ENCODE assay signal across 34 cellular contexts in the genomic region with DNA sequence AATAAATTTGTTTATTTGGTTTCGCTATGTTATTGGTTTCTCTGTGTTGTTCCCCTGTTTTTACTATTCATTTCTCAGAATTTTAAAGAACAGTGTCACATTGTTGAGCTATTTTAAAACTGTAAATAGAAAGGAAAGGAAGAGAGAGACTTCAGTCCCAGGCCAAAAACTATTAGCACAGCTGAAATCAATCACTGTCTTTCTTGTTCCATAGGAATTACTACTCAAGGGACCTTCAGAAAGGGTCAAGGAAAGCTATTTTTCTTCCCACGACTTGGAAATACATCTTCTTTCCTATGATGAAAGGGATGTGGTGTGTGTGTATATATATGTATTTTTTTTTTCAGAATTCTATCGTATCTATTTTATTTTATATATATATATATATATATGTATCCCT. TPM values are rescaled to one million over a fixed set of nuclear protein-coding genes. Genes with fewer than 3 reads are reported as not detected.
"Had no signal": no experiment of that assay in that cellular context is flagged by ENCODE, and none has a peak within 500 bp of the region (broad histone marks: within the 10 kb centered on the region; RNA-seq: fewer than 3 reads in every experiment).

No MANE protein-coding gene starts in this region.

- H3K27me3 ChIP-seq: left lung, ovary, right atrium auricular region, right lobe of liver, testis, thyroid gland, transverse colon, upper lobe of left lung, vagina had no signal

- H3K36me3 ChIP-seq: left lung, ovary, right atrium auricular region, right lobe of liver, thyroid gland, transverse colon, upper lobe of left lung, vagina had no signal

- DNase-seq: islet precursor cell; left lung; midbrain; mucosa of descending colon; naive thymus-derived CD4-positive, alpha-beta T cell; ovary; right lobe of liver; stimulated activated CD4-positive, alpha-beta T cell treated with anti-CD3 and anti-CD28 coated beads, Interleukin-1b, Interleukin-23, amount 100 ng/mL, for 48 hours; stimulated activated CD4-positive, alpha-beta T cell treated with anti-CD3 and anti-CD28 coated beads, Interleukin-2, amount 100 ng/mL, for 48 hours; stimulated activated CD4-positive, alpha-beta T cell treated with anti-CD3 and anti-CD28 coated beads, Interleukin-4, amount 100 ng/mL, for 4 hours; stimulated activated CD8-positive, alpha-beta memory T cell treated with anti-CD3 and anti-CD28 coated beads, Interleukin-4, amount 100 ng/mL, for 48 hours; stimulated activated naive CD4-positive, alpha-beta T cell treated with Interleukin-2 at 50 U/mL for 16 hours; stimulated activated naive CD8-positive, alpha-beta T cell treated with anti-CD3 and anti-CD28 coated beads, Interleukin-15, amount 100 ng/mL, for 72 hours; testis; thyroid gland; transverse colon; upper lobe of left lung had no signal

- ATAC-seq: left lung; mucosa of descending colon; naive thymus-derived CD4-positive, alpha-beta T cell; natural killer cell treated with Interleukin-12 subunit alpha and Interleukin-12 subunit beta and Interleukin-15 and Interleukin-18, amount 100 ng/mL, for 72 hours; right lobe of liver; stimulated activated memory B cell treated with anti-CD40 and anti-IgM and Interleukin-4, amounts not matched to agents 10 μg/mL and 1 μg/mL and 100 μg/mL, for 72 hours; stimulated activated naive CD8-positive, alpha-beta T cell treated with anti-CD3 and anti-CD28 coated beads, Interleukin-15, amount 100 ng/mL, for 72 hours had no signal

- H3K4me3 ChIP-seq: left lung, lung, mucosa of descending colon, ovary, right atrium auricular region, right lobe of liver, smooth muscle cell, testis, thyroid gland, transverse colon, upper lobe of left lung, vagina had no signal

- H3K4me2 ChIP-seq: smooth muscle cell had no signal

- H3K4me1 ChIP-seq: left lung, right atrium auricular region, right lobe of liver, testis, thyroid gland, transverse colon, vagina had no signal

- H3K9me3 ChIP-seq: mucosa of descending colon, ovary, right lobe of liver, testis, thyroid gland, transverse colon, vagina had no signal

- H3K27ac ChIP-seq: left lung, ovary, right atrium auricular region, right lobe of liver, testis, thyroid gland, transverse colon, upper lobe of left lung, vagina had no signal

RNA-seq across cellular contexts. Expression of gene GNAT3, which starts 29.0 kb away (rescaled TPM):
- total RNA-seq: kidney epithelial cell; left lung; lower leg skin; lung; mesenteric fat pad; mucosa of descending colon; myocyte; naive thymus-derived CD4-positive, alpha-beta T cell; natural killer cell treated with Interleukin-12 subunit alpha and Interleukin-12 subunit beta and Interleukin-15 and Interleukin-18, amount 100 ng/mL, for 72 hours; omental fat pad; ovary; progenitor cell of endocrine pancreas; pulmonary artery endothelial cell; renal cortical epithelial cell; right atrium auricular region; right lobe of liver; skeletal muscle tissue; smooth muscle cell; testis; thyroid gland; transverse colon; upper lobe of left lung; urinary bladder; vagina had no signal
- polyA plus RNA-seq: lung; naive thymus-derived CD4-positive, alpha-beta T cell; neural cell; ovary; smooth muscle cell; urinary bladder had no signal
